In genomic region chrX:40085086-40085551, GRCh38 we compare ENCODE assay signal across 9 cellular contexts. TPM values are rescaled to one million over a fixed set of nuclear protein-coding genes. Genes with fewer than 3 reads are reported as not detected.
DNase-seq lines count a peak whose midpoint lies in the region; ATAC-seq and TF ChIP-seq lines count a peak whose summit lies in the region.
"Had no signal": no experiment of that assay in that cellular context is flagged by ENCODE, and none has a peak within 500 bp of the region (broad histone marks: within the 10 kb centered on the region; RNA-seq: fewer than 3 reads in every experiment).

No MANE protein-coding gene starts in this region.

- DNase-seq in AG08395 (ENCODE audit: low spot score): peak; percentile 66
- DNase-seq in H7: peak; percentile 40
- peak in 3 of 4 donors; percentile 53 to 64 (median 57) for DNase-seq in body of pancreas
- DNase-seq in mucosa of descending colon: peak; percentile 22 to 47 (median 40)
- no peak for DNase-seq in RKO (ENCODE audit: low spot score)
- no peak for DNase-seq in NCI-H1436 treated with DMSO at 0.1 percent for 48 hours (lab: John Stamatoyannopoulos, UW)
- no peak for DNase-seq in HUDEP-2 (lab: John Stamatoyannopoulos, UW; ENCODE audit: unreplicated experiment in 76 of 76)

- H3K36me3 ChIP-seq in H7 (replicated peaks; ENCODE audit: control insufficient read depth, insufficient read depth, low read length): no peaks in the 10 kb centered on the region
- H3K36me3 ChIP-seq in body of pancreas (replicated peaks in 1 of 2; ENCODE audit: insufficient read depth in 1 of 2, low read depth in 2 of 2): no peaks in the 10 kb centered on the region
- no peaks in the 10 kb centered on the region for H3K36me3 ChIP-seq in mucosa of descending colon (ENCODE audit: low read depth)
- H3K36me3 ChIP-seq: cardiac muscle cell had no signal

- H3K9me3 ChIP-seq in body of pancreas (no peaks in the 10 kb centered on the region), mucosa of descending colon (no peaks in the 10 kb centered on the region)

- H3K27me3 ChIP-seq in H7 (ENCODE audit: control insufficient read depth, insufficient read depth, low read length) (peaks cover 58% of the 10 kb centered on the region), body of pancreas (no peaks in the 10 kb centered on the region)

- H3K27ac ChIP-seq in body of pancreas: peak overlapping the region; percentile 68 to 83 (median 78)
- H3K27ac ChIP-seq: cardiac muscle cell had no signal

- intact Hi-C loops in body of pancreas (cut with DNase I): no loop called here
- intact Hi-C loops in mucosa of descending colon (cut with DNase I, micrococcal nuclease): no loop called here

- H3K4me3 ChIP-seq in H7 (ENCODE audit: insufficient read depth, low read depth, low read length) (no peak overlapping the region; the same call in 1 of the 2 replicates), body of pancreas (no peak overlapping the region), mucosa of descending colon (no peak overlapping the region)
- H3K4me3 ChIP-seq: cardiac muscle cell had no signal

- no peak for TF ChIP-seq POLR2A in body of pancreas (IDR thresholded peaks at IDR 0.05)

- no peak for TF ChIP-seq CTCF in body of pancreas (IDR thresholded peaks at IDR 0.05)
- TF ChIP-seq CTCF in mucosa of descending colon (IDR thresholded peaks at IDR 0.05): no peak

- H3K4me1 ChIP-seq in body of pancreas (peaks cover 90% of the 10 kb centered on the region), mucosa of descending colon (ENCODE audit: low read depth) (peaks cover 18% of the 10 kb centered on the region)

- ATAC-seq in body of pancreas (peak; percentile 30), mucosa of descending colon (peak; percentile 51), GM18498 (IDR thresholded peaks at IDR 0.05; ENCODE audit: unreplicated experiment) (no peak)

- 7 to 11% methylated on average over 17 to 19 of the region's 20 CpGs for WGBS in body of pancreas, 2 donors

RNA-seq across cellular contexts. Expression of gene BCOR, which starts 12.6 kb away (rescaled TPM):
- total RNA-seq in H7 (2014; rRNA removed; shearing (Covaris generic)): 32.5 and 51.0 TPM in 2 replicates
- total RNA-seq in body of pancreas (10 to 100 TPM; 13.2 to 23.6 TPM), mucosa of descending colon (10 to 100 TPM; 18.7 to 26.3 (median 23.6) TPM)

Comparison
In these comparisons a context has a peak if more than half of its experiments do, and no peak if none do; other contexts are left out.
1. DNase-seq: peak in AG08395 (single experiment), H7 (single experiment), body of pancreas (3 of 4) and mucosa of descending colon (3 of 3); none in RKO (single experiment), NCI-H1436 treated with DMSO at 0.1 percent for 48 hours (single experiment) and HUDEP-2 (0 of 76).